Comparison of ENCODE assay signal across 34 cellular contexts in genomic region chr6:117272886-117273285, GRCh38. TPM values are rescaled to one million over a fixed set of nuclear protein-coding genes. Genes with fewer than 3 reads are reported as not detected.
"Had no signal": no experiment of that assay in that cellular context is flagged by ENCODE, and none has a peak within 500 bp of the region (broad histone marks: within the 10 kb centered on the region; RNA-seq: fewer than 3 reads in every experiment).

No MANE protein-coding gene starts in this region.

- H3K27ac ChIP-seq: ascending aorta, breast epithelium, Peyer's patch, RWPE1, SK-N-MC, WERI-Rb-1 had no signal

- H3K36me3 ChIP-seq: ascending aorta, breast epithelium, Peyer's patch, WERI-Rb-1 had no signal

- H3K9me3 Mint-ChIP-seq: activated CD4-positive, alpha-beta memory T cell treated with anti-CD3 and anti-CD28 coated beads, Interleukin-2, amount 10 ng/mL, durations not matched to agents 7 days and 5 days; activated naive CD4-positive, alpha-beta T cell treated with anti-CD3 and anti-CD28 coated beads, Interleukin-2, amount 10 ng/mL, durations not matched to agents 7 days and 5 days had no signal

- H3K4me3 Mint-ChIP-seq: activated CD4-positive, alpha-beta memory T cell treated with anti-CD3 and anti-CD28 coated beads, Interleukin-2, amount 10 ng/mL, durations not matched to agents 7 days and 5 days; activated CD8-positive, alpha-beta memory T cell treated with anti-CD3 and anti-CD28 coated beads, Interleukin-2, amount 10 ng/mL, durations not matched to agents 7 days and 5 days; activated naive CD4-positive, alpha-beta T cell treated with anti-CD3 and anti-CD28 coated beads, Interleukin-2, amount 10 ng/mL, durations not matched to agents 7 days and 5 days; activated naive CD8-positive, alpha-beta T cell had no signal

- ATAC-seq: activated CD8-positive, alpha-beta memory T cell treated with anti-CD3 and anti-CD28 coated beads, Interleukin-2, amount 10 ng/mL, durations not matched to agents 7 days and 5 days; PC-3; Right ventricle myocardium inferior had no signal

- H3K36me3 Mint-ChIP-seq: activated naive CD8-positive, alpha-beta T cell had no signal

- H3K9me3 ChIP-seq: ascending aorta, breast epithelium, Peyer's patch had no signal

- H3K4me3 ChIP-seq: ascending aorta, breast epithelium, Peyer's patch, SK-N-MC had no signal

- DNase-seq: activated CD4-positive, alpha-beta memory T cell treated with anti-CD3 and anti-CD28 coated beads, Interleukin-2, amount 10 ng/mL, durations not matched to agents 7 days and 5 days; activated CD4-positive, alpha-beta T cell treated with anti-CD3 and anti-CD28 coated beads for 1 hour; activated CD4-positive, alpha-beta T cell treated with anti-CD3 and anti-CD28 coated beads for 48 hours; activated CD4-positive, CD25-positive, alpha-beta regulatory T cell; activated CD8-positive, alpha-beta memory T cell treated with anti-CD3 and anti-CD28 coated beads for 24 hours; activated CD8-positive, alpha-beta memory T cell treated with anti-CD3 and anti-CD28 coated beads, Interleukin-2, amount 10 ng/mL, durations not matched to agents 7 days and 5 days; activated CD8-positive, alpha-beta memory T cell treated with anti-CD3 and anti-CD28 coated beads, Interleukin-2, amount 50 U/mL, for 48 hours; activated effector memory CD4-positive, alpha-beta T cell treated with Interleukin-2 at 50 U/mL for 16 hours; activated naive CD4-positive, alpha-beta T cell treated with anti-CD3 and anti-CD28 coated beads, Interleukin-2, amount 10 ng/mL, durations not matched to agents 7 days and 5 days; activated T-cell treated with anti-CD3 and anti-CD28 coated beads, Interleukin-2, amount 50 U/mL, for 48 hours; amniotic stem cell; KBM-7; NCI-H1092 treated with DMSO at 0.1 percent for 48 hours; NCI-H1417; NCI-H146; NCI-H187; NCI-H2029 treated with DMSO at 0.1 percent for 48 hours; NCI-H2171 treated with DMSO at 0.1 percent for 48 hours; NCI-H345; NCI-H524 treated with DMSO at 0.1 percent for 48 hours; NK-92 treated with Interleukin-12 subunit alpha and Interleukin-12 subunit beta, amount 100 ng/mL, for 24 hours; PC-3; Peyer's patch; T1000; WERI-Rb-1 had no signal

- H3K27ac Mint-ChIP-seq: activated CD4-positive, alpha-beta memory T cell treated with anti-CD3 and anti-CD28 coated beads, Interleukin-2, amount 10 ng/mL, durations not matched to agents 7 days and 5 days; activated CD8-positive, alpha-beta memory T cell treated with anti-CD3 and anti-CD28 coated beads, Interleukin-2, amount 10 ng/mL, durations not matched to agents 7 days and 5 days; activated naive CD4-positive, alpha-beta T cell treated with anti-CD3 and anti-CD28 coated beads, Interleukin-2, amount 10 ng/mL, durations not matched to agents 7 days and 5 days; activated naive CD8-positive, alpha-beta T cell had no signal

RNA-seq across cellular contexts. Expression of gene VGLL2, which starts 7.5 kb away (rescaled TPM):
- total RNA-seq: activated CD4-positive, alpha-beta memory T cell treated with anti-CD3 and anti-CD28 coated beads, Interleukin-2, amount 10 ng/mL, durations not matched to agents 7 days and 5 days; activated CD8-positive, alpha-beta memory T cell treated with anti-CD3 and anti-CD28 coated beads, Interleukin-2, amount 10 ng/mL, durations not matched to agents 7 days and 5 days; ascending aorta; breast epithelium; NCI-H460; PC-3; Peyer's patch; Right ventricle myocardium inferior; T-helper 1 cell treated with Interleukin-12 subunit alpha and Interleukin-12 subunit beta and Interleukin-4 antibody, amounts not matched to agents 30 ng/mL and 1 ng/mL, for 36 hours; T-helper 2 cell treated with Interferon-gamma antibody and Interleukin-4, amounts not matched to agents 100 ng/mL and 5 ng/mL, for 36 hours had no signal
